25 cellular contexts compared by ENCODE assay signal in genomic region chr20:56522311-56522710, GRCh38. TPM values are rescaled to one million over a fixed set of nuclear protein-coding genes. Genes with fewer than 3 reads are reported as not detected.
"Had no signal": no experiment of that assay in that cellular context is flagged by ENCODE, and none has a peak within 500 bp of the region (broad histone marks: within the 10 kb centered on the region; RNA-seq: fewer than 3 reads in every experiment).

No MANE protein-coding gene starts in this region.

- H3K27me3 ChIP-seq: dorsolateral prefrontal cortex, heart left ventricle, sigmoid colon, suprapubic skin, thyroid gland, uterus had no signal

- H2AFZ ChIP-seq: parathyroid adenoma had no signal

- H3K79me2 ChIP-seq: parathyroid adenoma had no signal

- ATAC-seq: heart left ventricle; left lobe of liver; naive thymus-derived CD4-positive, alpha-beta T cell; psoas muscle; stimulated activated effector memory CD8-positive, alpha-beta T cell treated with anti-CD3 and anti-CD28 coated beads, Interleukin-12 subunit alpha, Interleukin-12 subunit beta, amount 100 ng/mL, for 72 hours; stimulated activated naive CD8-positive, alpha-beta T cell treated with anti-CD3 and anti-CD28 coated beads, Interleukin-15, Interleukin-2, amounts not matched to agents 100 U/mL and 50 U/mL, for 24 hours had no signal

- H3K9ac ChIP-seq: parathyroid adenoma had no signal

- H3K36me3 ChIP-seq: uterus had no signal

- DNase-seq: cortex of kidney; dorsolateral prefrontal cortex; effector CD8-positive, alpha-beta T cell; foreskin melanocyte; heart left ventricle; hippocampal formation; kidney glomerular epithelial cell; mammary epithelial cell; naive thymus-derived CD4-positive, alpha-beta T cell; nephron progenitor cell; psoas muscle; retina; sigmoid colon; stimulated activated CD4-positive, alpha-beta T cell treated with anti-CD3 and anti-CD28 coated beads, Interleukin-4, amount 100 ng/mL, for 1 hour; stimulated activated CD8-positive, alpha-beta memory T cell treated with anti-CD3 and anti-CD28 coated beads, Interleukin-4, amount 100 ng/mL, for 48 hours; stimulated activated naive CD8-positive, alpha-beta T cell treated with anti-CD3 and anti-CD28 coated beads, Interleukin-15, Interleukin-2, amounts not matched to agents 100 U/mL and 50 U/mL, for 24 hours; thyroid gland; uterus had no signal

- H3K27ac ChIP-seq: dorsolateral prefrontal cortex, heart left ventricle, parathyroid adenoma, psoas muscle, sigmoid colon, skin epidermis, suprapubic skin, thyroid gland, uterus had no signal

- H3K4me3 ChIP-seq: dorsolateral prefrontal cortex, heart left ventricle, psoas muscle, sigmoid colon, skin epidermis, suprapubic skin, thyroid gland, uterus had no signal

- H3K9me3 ChIP-seq: thyroid gland had no signal

- H3K4me1 ChIP-seq: heart left ventricle, parathyroid adenoma, psoas muscle, suprapubic skin, thyroid gland, uterus had no signal

RNA-seq across cellular contexts. Expression of gene FAM209A, which starts 2.2 kb away (rescaled TPM):
- total RNA-seq: glomerular endothelial cell, left lobe of liver, omental fat pad had no signal
- polyA plus RNA-seq: heart left ventricle, mammary epithelial cell had no signal

RNA-seq across cellular contexts. Expression of gene FAM209B, which starts 10.7 kb away (rescaled TPM):
- total RNA-seq: glomerular endothelial cell, left lobe of liver, mammary epithelial cell, omental fat pad, sigmoid colon had no signal
